ENCODE assay signal across 16 cellular contexts in the genomic region with DNA sequence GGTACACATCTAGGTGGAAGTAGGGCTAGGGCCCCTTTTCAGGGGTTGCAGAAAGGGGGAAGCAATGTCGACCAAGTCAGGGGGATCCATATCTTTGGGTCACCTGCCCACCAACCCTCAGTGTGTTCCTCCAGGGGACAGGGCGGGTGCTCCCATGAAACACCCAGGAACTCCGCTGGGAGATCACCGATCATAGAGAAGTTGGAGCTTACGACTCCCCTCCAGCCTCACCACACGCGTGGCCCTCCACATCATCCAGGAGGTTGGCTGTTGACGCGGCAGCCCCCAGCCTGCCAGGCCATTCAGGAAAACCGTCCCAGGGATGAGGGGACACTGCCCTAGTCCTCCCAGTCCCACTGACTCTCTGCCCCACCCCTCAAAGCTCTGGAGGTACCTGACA. TPM values are rescaled to one million over a fixed set of nuclear protein-coding genes. Genes with fewer than 3 reads are reported as not detected.
DNase-seq lines count a peak whose midpoint lies in the region; ATAC-seq and TF ChIP-seq lines count a peak whose summit lies in the region.
"Had no signal": no experiment of that assay in that cellular context is flagged by ENCODE, and none has a peak within 500 bp of the region (broad histone marks: within the 10 kb centered on the region; RNA-seq: fewer than 3 reads in every experiment).

No MANE protein-coding gene starts in this region.

- peaks cover 11% of the 10 kb centered on the region for H3K36me3 Mint-ChIP-seq in MCF 10A (ENCODE audit: insufficient read depth, unreplicated experiment)

- no peak overlapping the region for H3K9ac ChIP-seq in mammary epithelial cell (ENCODE audit: insufficient read depth, low read length)
- H3K9ac ChIP-seq: KMS-11 had no signal

- H3K9me3 Mint-ChIP-seq in MCF 10A (ENCODE audit: unreplicated experiment), result no peaks in the 10 kb centered on the region
- H3K9me3 Mint-ChIP-seq: activated CD4-positive, alpha-beta memory T cell treated with anti-CD3 and anti-CD28 coated beads, Interleukin-2, amount 10 ng/mL, durations not matched to agents 7 days and 5 days; activated T-helper 17 cell treated with anti-CD3 and anti-CD28 coated beads, Interleukin-2, amount 50 U/mL, for 72 hours; stimulated activated naive CD8-positive, alpha-beta T cell treated with anti-CD3 and anti-CD28 coated beads, Interleukin-15, Interleukin-2, amounts not matched to agents 100 ng/mL and 50 ng/mL, for 24 hours had no signal

- H2AFZ ChIP-seq in mammary epithelial cell (ENCODE audit: low read depth, low read length), result no peak overlapping the region

- no peaks in the 10 kb centered on the region for H4K20me1 ChIP-seq in mammary epithelial cell (ENCODE audit: insufficient read depth, low read length)

- H3K79me2 ChIP-seq in mammary epithelial cell (ENCODE audit: insufficient read depth, low read length), result no peaks in the 10 kb centered on the region

- TF ChIP-seq POLR2A in body of pancreas (IDR thresholded peaks at IDR 0.05), result no peak
- no peak for TF ChIP-seq POLR2A in transverse colon (IDR thresholded peaks at IDR 0.05)

- WGBS in mammary epithelial cell (ENCODE audit: low coverage, missing lambda C conversion rate), result 100% methylated on average over 1 of the region's 10 CpGs
- WGBS in body of pancreas, 2 donors, result 91 to 93% methylated on average over 6 to 10 of the region's 10 CpGs
- WGBS in transverse colon (ENCODE audit: low coverage in 1 of 2), 2 donors, result 96% methylated on average over 10 of the region's 10 CpGs; no CpG with 5 or more reads in 1 of the 2 donors

- ATAC-seq in body of pancreas, result no peak
- ATAC-seq in left lung, result no peak
- ATAC-seq: activated T-helper 17 cell treated with anti-CD3 and anti-CD28 coated beads, Interleukin-2, amount 50 U/mL, for 72 hours had no signal

- in situ Hi-C loops in mammary epithelial cell (cut with MboI; ENCODE audit: low sequenced_read_pairs in 2 of 2) (loop anchor here in 1 of 2 donors (25.0 kb wide), 1 partner anchor 220 kb away; the partner anchor contains the start of gene DYNLL2), transverse colon (cut with MboI; ENCODE audit: low pct_ligation_motif_present in 1 of 4, low pct_unique_long_range_greater_than_20kb in 1 of 4, low sequenced_read_pairs in 3 of 4) (loop anchor here in 2 of 4 donors (25.0 kb wide), 2 partner anchors 220 to 245 kb away; partner anchors contain the start of gene DYNLL2 (in 1 of the 2))

- H3K4me1 Mint-ChIP-seq in MCF 10A (ENCODE audit: insufficient read depth, unreplicated experiment), result peaks cover 33% of the 10 kb centered on the region

- DNase-seq in MCF 10A (ENCODE audit: unreplicated experiment), result no peak
- DNase-seq in mammary epithelial cell, result no peak
- DNase-seq in body of pancreas, result no peak
- DNase-seq in transverse colon, result no peak
- DNase-seq in NAMALWA (ENCODE audit: low spot score), result no peak
- no peak for DNase-seq in DMS153 (lab: John Stamatoyannopoulos, UW)
- no peak for DNase-seq in left lung
- DNase-seq: ACHN; activated CD4-positive, alpha-beta memory T cell treated with anti-CD3 and anti-CD28 coated beads, Interleukin-2, amount 10 ng/mL, durations not matched to agents 7 days and 5 days; COR-L47; NCI-H1436 treated with DMSO at 0.1 percent for 48 hours had no signal

- TF ChIP-seq CTCF in MCF 10A (IDR thresholded peaks at IDR 0.05; ENCODE audit: unreplicated experiment) (no peak), mammary epithelial cell (conservative IDR thresholded peaks at IDR 0.05 in 1 of 2, IDR thresholded peaks at IDR 0.05 in 1 of 2; ENCODE audit: extremely low read depth in 1 of 2, insufficient read depth in 1 of 2, low read depth in 1 of 2, low read length in 2 of 2) (no peak), body of pancreas (IDR thresholded peaks at IDR 0.05) (no peak), transverse colon (IDR thresholded peaks at IDR 0.05) (no peak), left lung (IDR thresholded peaks at IDR 0.05) (no peak)

- H3K4me3 Mint-ChIP-seq in MCF 10A (ENCODE audit: unreplicated experiment), result no peak overlapping the region
- H3K4me3 Mint-ChIP-seq: activated CD4-positive, alpha-beta memory T cell treated with anti-CD3 and anti-CD28 coated beads, Interleukin-2, amount 10 ng/mL, durations not matched to agents 7 days and 5 days; stimulated activated naive CD8-positive, alpha-beta T cell treated with anti-CD3 and anti-CD28 coated beads, Interleukin-15, Interleukin-2, amounts not matched to agents 100 ng/mL and 50 ng/mL, for 24 hours had no signal

- no peak overlapping the region for H3K4me2 ChIP-seq in mammary epithelial cell (ENCODE audit: insufficient read depth, low read depth, low read length)
- H3K4me2 ChIP-seq: KMS-11 had no signal

- no peaks in the 10 kb centered on the region for H3K27me3 Mint-ChIP-seq in MCF 10A (ENCODE audit: insufficient read depth, unreplicated experiment)

- intact Hi-C loops in MCF 10A (cut with micrococcal nuclease) (loop anchor here (5.0 kb wide), 1 partner anchor 35 kb away; no protein-coding TSS in a partner anchor), mammary epithelial cell (cut with micrococcal nuclease) (no loop called here), body of pancreas (cut with DNase I) (no loop called here), transverse colon (cut with DNase I; ENCODE audit: low total_unique reads) (no loop called here), left lung (cut with DNase I) (loop anchor here (5.0 to 10.0 kb wide), 2 partner anchors 125 to 128 kb away; no protein-coding TSS in a partner anchor)

- BruUV-seq in MCF 10A (replicated peaks; lab: Mats Ljungman, UMichigan) (no TSS peak), mammary epithelial cell (replicated peaks; lab: Mats Ljungman, UMichigan) (no TSS peak)

- H3K36me3 ChIP-seq in mammary epithelial cell (ENCODE audit: insufficient read depth, low read length) (no peaks in the 10 kb centered on the region), body of pancreas (replicated peaks in 1 of 2; ENCODE audit: insufficient read depth in 1 of 2, low read depth in 2 of 2) (no peaks in the 10 kb centered on the region), muscle layer of duodenum (ENCODE audit: control insufficient read depth in 1 of 2, insufficient read depth in 2 of 2, low read length in 2 of 2) (peaks cover 0 to 30% of the 10 kb centered on the region in 2 donors), transverse colon (no peaks in the 10 kb centered on the region), left lung (peaks cover 0 to 34% of the 10 kb centered on the region in 2 donors)
- H3K36me3 ChIP-seq: HAP-1 had no signal

- TF ChIP-seq EP300 in transverse colon (IDR thresholded peaks at IDR 0.05; ENCODE audit: low read depth), result no peak

- CTCF ChIA-PET in MCF 10A (lab: Yijun Ruan, JAX) (interaction anchor here (0.6 to 6.4 kb wide), 13 partner anchors 9 to 324 kb away, joined by 3 to 75 read pairs (median 3); no protein-coding TSS in a partner anchor), mammary epithelial cell (lab: Charles Lee; ENCODE audit: low non-redundant PET) (interaction anchor here (0.6 kb wide), 1 partner anchor 61 kb away, joined by 3 read pairs; no protein-coding TSS in a partner anchor)

- H3K27me3 ChIP-seq in mammary epithelial cell (ENCODE audit: insufficient read depth, low read length) (no peaks in the 10 kb centered on the region), body of pancreas (no peaks in the 10 kb centered on the region), muscle layer of duodenum (ENCODE audit: low read depth, low read length) (no peaks in the 10 kb centered on the region), transverse colon (no peaks in the 10 kb centered on the region), left lung (peaks cover 0 to 2% of the 10 kb centered on the region in 2 donors)

- no peak overlapping the region for H3K4me3 ChIP-seq in mammary epithelial cell (replicated peaks in 1 of 3; ENCODE audit: insufficient read depth in 1 of 3, low read depth in 2 of 3, low read length in 3 of 3)
- no peak overlapping the region for H3K4me3 ChIP-seq in body of pancreas
- H3K4me3 ChIP-seq in muscle layer of duodenum (ENCODE audit: low read depth in 1 of 2, low read length in 2 of 2), result no peak overlapping the region
- H3K4me3 ChIP-seq in transverse colon, result no peak overlapping the region
- no peak overlapping the region for H3K4me3 ChIP-seq in left lung
- H3K4me3 ChIP-seq: HAP-1 had no signal

- dilution Hi-C loops in mammary epithelial cell (cut with HindIII; ENCODE audit: low sequenced_read_pairs), result no loop called here

- H3K27ac ChIP-seq in mammary epithelial cell (ENCODE audit: insufficient read depth, low read depth, low read length) (no peak overlapping the region), body of pancreas (peak overlapping the region; percentile 73 to 95 (median 87)), muscle layer of duodenum (ENCODE audit: low read length) (peak overlapping the region; percentile 85), transverse colon (peak overlapping the region; percentile 78 to 92 (median 84)), left lung (peak overlapping the region in 1 of 2 donors; percentile 83)
- H3K27ac ChIP-seq: KMS-11 had no signal

- H3K27ac Mint-ChIP-seq in MCF 10A (ENCODE audit: low read depth, unreplicated experiment), result peak overlapping the region; percentile 93

- H3K9me3 ChIP-seq in mammary epithelial cell (replicated peaks; ENCODE audit: insufficient read depth, low read length), result no peaks in the 10 kb centered on the region
- H3K9me3 ChIP-seq in body of pancreas, result no peaks in the 10 kb centered on the region
- H3K9me3 ChIP-seq in muscle layer of duodenum (ENCODE audit: control insufficient read depth in 1 of 2, low read length in 2 of 2), result no peaks in the 10 kb centered on the region
- no peaks in the 10 kb centered on the region for H3K9me3 ChIP-seq in transverse colon
- H3K9me3 ChIP-seq in left lung, result no peaks in the 10 kb centered on the region
- H3K9me3 ChIP-seq: HAP-1 had no signal

- H3K4me1 ChIP-seq in mammary epithelial cell (ENCODE audit: insufficient read depth, low read length) (peaks cover 37% of the 10 kb centered on the region), body of pancreas (peaks cover 32% of the 10 kb centered on the region), muscle layer of duodenum (ENCODE audit: control insufficient read depth in 1 of 2, insufficient read depth in 2 of 2, low read length in 2 of 2) (peaks cover 25 to 63% of the 10 kb centered on the region in 2 donors), transverse colon (peaks cover 25 to 36% (median 30%) of the 10 kb centered on the region in 4 donors), left lung (peaks cover 17 to 32% of the 10 kb centered on the region in 2 donors)
- H3K4me1 ChIP-seq: HAP-1 had no signal

- POLR2A ChIA-PET in MCF 10A (lab: Yijun Ruan, JAX), result interaction anchor here (0.5 to 5.7 kb wide), 13 partner anchors 9 to 850 kb away, joined by 3 to 53 read pairs (median 5); partner anchors contain the start of genes MKS1, MRPS23 and SRSF1

RNA-seq across cellular contexts. Expression of gene MRPS23, which starts 17.3 kb away (rescaled TPM):
- total RNA-seq in MCF 10A (2022) (54.1 and 59.3 TPM in 2 replicates), mammary epithelial cell (10 to 100 TPM; 17.7 to 48.4 TPM), body of pancreas (10 to 100 TPM in 1 of 2 donors, 1 to 10 TPM in 1; 1.3 to 13.7 TPM), transverse colon (10 to 100 TPM in 1 of 4 donors, 1 to 10 TPM in 2, under 1 TPM in 1; 0.37 to 11.1 (median 6.5) TPM), left lung (10 to 100 TPM; 39.2 to 39.8 TPM)
- polyA plus RNA-seq in mammary epithelial cell, result 63.7 TPM
- polyA minus RNA-seq in mammary epithelial cell, result 9.9 TPM

Comparison
In these comparisons a context has a peak if more than half of its experiments do, and no peak if none do; other contexts are left out.
1. intact Hi-C loops: an anchor here in MCF 10A (5.0 kb wide) and left lung (5.0 to 10.0 kb wide); none called in mammary epithelial cell, body of pancreas and transverse colon.